17 cellular contexts compared by ENCODE assay signal in genomic region chr16:83900611-83901010, GRCh38. TPM values are rescaled to one million over a fixed set of nuclear protein-coding genes. Genes with fewer than 3 reads are reported as not detected.
A peak's percentile ranks its signal among the peaks of the same experiment; 100 is the strongest.
DNase-seq lines count a peak whose midpoint lies in the region; ATAC-seq and TF ChIP-seq lines count a peak whose summit lies in the region.
"Had no signal": no experiment of that assay in that cellular context is flagged by ENCODE, and none has a peak within 500 bp of the region (broad histone marks: within the 10 kb centered on the region; RNA-seq: fewer than 3 reads in every experiment).

No MANE protein-coding gene starts in this region.

- peaks cover 0 to 2% (median 0%) of the 10 kb centered on the region in 11 donors for H3K9me3 Mint-ChIP-seq in naive thymus-derived CD4-positive, alpha-beta T cell
- H3K9me3 Mint-ChIP-seq: activated CD4-positive, alpha-beta memory T cell treated with anti-CD3 and anti-CD28 coated beads for 36 hours; activated naive CD8-positive, alpha-beta T cell treated with anti-CD3 and anti-CD28 coated beads, Interleukin-2, amount 50 U/mL, for 24 hours had no signal

- H3K36me3 ChIP-seq in adipocyte (ENCODE audit: control insufficient read depth, insufficient read depth, low read length, severe bottlenecking) (no peaks in the 10 kb centered on the region), colonic mucosa (no peaks in the 10 kb centered on the region)
- H3K36me3 ChIP-seq in naive thymus-derived CD4-positive, alpha-beta T cell (ENCODE audit: control insufficient read depth in 2 of 3, insufficient read depth in 3 of 3, low read length in 3 of 3), result no peaks in the 10 kb centered on the region

- intact Hi-C loops in right cardiac atrium (cut with DNase I), result no loop called here
- intact Hi-C loops in Right ventricle myocardium inferior (cut with DNase I), result loop anchor here (5.0 kb wide), 1 partner anchor 157 kb away; no protein-coding TSS in a partner anchor
- intact Hi-C loops in naive thymus-derived CD4-positive, alpha-beta T cell (cut with micrococcal nuclease), result loop anchor here in 1 of 2 donors (1.0 kb wide), 1 partner anchor 287 kb away; the partner anchor contains the start of gene TAF1C
- intact Hi-C loops in colonic mucosa (cut with DNase I), result no loop called here

- H3K4me1 Mint-ChIP-seq in naive thymus-derived CD4-positive, alpha-beta T cell, result peaks cover 20 to 65% (median 49%) of the 10 kb centered on the region in 7 donors

- no peak overlapping the region for H3K9ac ChIP-seq in adipocyte (ENCODE audit: low read length)
- H3K9ac ChIP-seq in colonic mucosa (ENCODE audit: low read depth in 2 of 2, low read length in 2 of 2), result no peak overlapping the region
- H3K9ac ChIP-seq: parathyroid adenoma had no signal

- H3K27ac ChIP-seq in right cardiac atrium (ENCODE audit: low read length) (no peak overlapping the region), colonic mucosa (no peak overlapping the region)
- H3K27ac ChIP-seq in naive thymus-derived CD4-positive, alpha-beta T cell (ENCODE audit: low read depth, low read length), result no peak overlapping the region
- H3K27ac ChIP-seq: parathyroid adenoma had no signal

- H3K4me3 ChIP-seq in right cardiac atrium (ENCODE audit: low read length), result peak overlapping the region; percentile 78
- H3K4me3 ChIP-seq in adipocyte (ENCODE audit: low read length), result peak overlapping the region; percentile 87
- no peak overlapping the region for H3K4me3 ChIP-seq in naive thymus-derived CD4-positive, alpha-beta T cell (ENCODE audit: low read length)
- no peak overlapping the region for H3K4me3 ChIP-seq in colonic mucosa

- no peak for DNase-seq in right cardiac atrium
- no peak for DNase-seq in Right ventricle myocardium inferior (ENCODE audit: missing footprints)
- no peak for DNase-seq in adipocyte (ENCODE audit: low read depth)
- DNase-seq in naive thymus-derived CD4-positive, alpha-beta T cell, result no peak
- DNase-seq in colonic mucosa, result no peak
- DNase-seq in SW 1271 (lab: John Stamatoyannopoulos, UW), result no peak
- no peak for DNase-seq in effector CD8-positive, alpha-beta T cell (lab: John Stamatoyannopoulos, UW)
- no peak for DNase-seq in NCI-H1417 treated with DMSO at 0.1 percent for 48 hours (lab: John Stamatoyannopoulos, UW)
- DNase-seq: activated CD4-positive, alpha-beta memory T cell treated with anti-CD3 and anti-CD28 coated beads for 36 hours; activated naive CD8-positive, alpha-beta T cell treated with anti-CD3 and anti-CD28 coated beads, Interleukin-2, amount 50 U/mL, for 24 hours; effector CD4-positive, alpha-beta T cell; head of caudate nucleus; NCI-H2081; NK-92 treated with Interleukin-12 subunit alpha and Interleukin-12 subunit beta, amount 100 ng/mL, for 24 hours; stimulated activated CD4-positive, alpha-beta T cell treated with anti-CD3 and anti-CD28 coated beads, Interleukin-2, amount 100 ng/mL, for 48 hours; stimulated activated naive CD4-positive, alpha-beta T cell treated with Interleukin-2 at 50 U/mL for 16 hours had no signal

- H3K4me3 Mint-ChIP-seq in naive thymus-derived CD4-positive, alpha-beta T cell, result peak overlapping the region; percentile 4 to 99 (median 93)

- 80% methylated on average over 8 of the region's 8 CpGs for WGBS in right cardiac atrium

- ATAC-seq in right cardiac atrium, result no peak
- no peak for ATAC-seq in Right ventricle myocardium inferior
- no peak for ATAC-seq in naive thymus-derived CD4-positive, alpha-beta T cell
- ATAC-seq: activated naive CD8-positive, alpha-beta T cell treated with anti-CD3 and anti-CD28 coated beads, Interleukin-2, amount 50 U/mL, for 24 hours had no signal

- no peaks in the 10 kb centered on the region for H3K27me3 ChIP-seq in right cardiac atrium (ENCODE audit: control insufficient read depth, insufficient read depth)
- no peaks in the 10 kb centered on the region for H3K27me3 ChIP-seq in adipocyte (replicated peaks; ENCODE audit: control insufficient read depth, insufficient read depth, low read length)
- H3K27me3 ChIP-seq in naive thymus-derived CD4-positive, alpha-beta T cell (ENCODE audit: control insufficient read depth in 2 of 2, insufficient read depth in 2 of 2, low read length in 2 of 2), result peaks cover 0 to 4% of the 10 kb centered on the region in 2 donors
- no peaks in the 10 kb centered on the region for H3K27me3 ChIP-seq in colonic mucosa

- H3K4me1 ChIP-seq in right cardiac atrium (ENCODE audit: control insufficient read depth, insufficient read depth, low read length) (peaks cover 7% of the 10 kb centered on the region), adipocyte (ENCODE audit: control insufficient read depth, insufficient read depth, low read length) (peaks cover 56% of the 10 kb centered on the region), colonic mucosa (peaks cover 5% of the 10 kb centered on the region)
- peaks cover 4 to 17% of the 10 kb centered on the region in 2 donors for H3K4me1 ChIP-seq in naive thymus-derived CD4-positive, alpha-beta T cell (ENCODE audit: control insufficient read depth in 2 of 2, insufficient read depth in 2 of 2, low read length in 2 of 2)

- H3K9me3 ChIP-seq in right cardiac atrium (ENCODE audit: control insufficient read depth, low read length) (no peaks in the 10 kb centered on the region), adipocyte (ENCODE audit: control insufficient read depth, low read length) (no peaks in the 10 kb centered on the region), colonic mucosa (no peaks in the 10 kb centered on the region)
- no peaks in the 10 kb centered on the region for H3K9me3 ChIP-seq in naive thymus-derived CD4-positive, alpha-beta T cell (ENCODE audit: control insufficient read depth in 2 of 3, low read length in 3 of 3)

- H3K27me3 Mint-ChIP-seq in naive thymus-derived CD4-positive, alpha-beta T cell, result peaks cover 4 to 16% (median 4%) of the 10 kb centered on the region in 5 donors
- H3K27me3 Mint-ChIP-seq: activated CD4-positive, alpha-beta memory T cell treated with anti-CD3 and anti-CD28 coated beads for 36 hours had no signal

- POLR2A ChIA-PET in naive thymus-derived CD4-positive, alpha-beta T cell (lab: Charles Lee), result interaction anchor here (1.0 kb wide), 1 partner anchor 91 kb away, joined by 3 read pairs; no protein-coding TSS in a partner anchor

- H3K27ac Mint-ChIP-seq in naive thymus-derived CD4-positive, alpha-beta T cell, result peak overlapping the region in 1 of 9 donors; percentile 11

- TF ChIP-seq CTCF in colonic mucosa (IDR thresholded peaks at IDR 0.05), result no peak

- peaks cover 0 to 11% (median 0%) of the 10 kb centered on the region in 5 donors for H3K36me3 Mint-ChIP-seq in naive thymus-derived CD4-positive, alpha-beta T cell
- H3K36me3 Mint-ChIP-seq: activated CD4-positive, alpha-beta memory T cell treated with anti-CD3 and anti-CD28 coated beads for 36 hours had no signal

- CTCF ChIA-PET in naive thymus-derived CD4-positive, alpha-beta T cell (lab: Charles Lee), result interaction anchor here (1.1 kb wide), 1 partner anchor 27 kb away, joined by 3 read pairs; no protein-coding TSS in a partner anchor

RNA-seq across cellular contexts. Expression of gene MLYCD, which starts 1.7 kb away (rescaled TPM):
- total RNA-seq in right cardiac atrium (10 to 100 TPM; 24.1 to 34.5 (median 29.1) TPM), Right ventricle myocardium inferior (48.2 TPM), colonic mucosa (10 to 100 TPM in 1 of 2 donors, 1 to 10 TPM in 1; 5.5 to 10.6 TPM)
- 27.4 TPM for polyA plus RNA-seq in right cardiac atrium
- total RNA-seq in naive thymus-derived CD4-positive, alpha-beta T cell, result 10 to 100 TPM in 2 of 5 experiments, 1 to 10 TPM in 3; 6.6 to 11.4 (median 8.1) TPM
- polyA plus RNA-seq in naive thymus-derived CD4-positive, alpha-beta T cell, result 1 to 10 TPM; 1.8 to 2.6 TPM

RNA-seq across cellular contexts. Expression of gene OSGIN1, which starts 52.4 kb away (rescaled TPM):
- total RNA-seq in right cardiac atrium, result 1 to 10 TPM; 2.4 to 6.8 (median 3.8) TPM
- 3.6 TPM for polyA plus RNA-seq in right cardiac atrium
- total RNA-seq in Right ventricle myocardium inferior, result 8.2 TPM
- total RNA-seq in naive thymus-derived CD4-positive, alpha-beta T cell, result 1 to 10 TPM in 3 of 5 experiments, under 1 TPM in 2; 0.34 to 8.4 (median 1.3) TPM
- polyA plus RNA-seq in naive thymus-derived CD4-positive, alpha-beta T cell, result under 1 TPM in 1 of 2 donors, not detected in 1; 0.59 TPM
- 10 to 100 TPM in 1 of 2 donors, 1 to 10 TPM in 1; 9.4 to 11.9 TPM for total RNA-seq in colonic mucosa

Comparison
In these comparisons a context has a peak if more than half of its experiments do, and no peak if none do; other contexts are left out.
1. H3K4me3 ChIP-seq: peak in right cardiac atrium (single experiment) and adipocyte (single experiment); none in naive thymus-derived CD4-positive, alpha-beta T cell (single experiment) and colonic mucosa (single experiment).